ENCODE assay signal across 9 cellular contexts in the genomic region with DNA sequence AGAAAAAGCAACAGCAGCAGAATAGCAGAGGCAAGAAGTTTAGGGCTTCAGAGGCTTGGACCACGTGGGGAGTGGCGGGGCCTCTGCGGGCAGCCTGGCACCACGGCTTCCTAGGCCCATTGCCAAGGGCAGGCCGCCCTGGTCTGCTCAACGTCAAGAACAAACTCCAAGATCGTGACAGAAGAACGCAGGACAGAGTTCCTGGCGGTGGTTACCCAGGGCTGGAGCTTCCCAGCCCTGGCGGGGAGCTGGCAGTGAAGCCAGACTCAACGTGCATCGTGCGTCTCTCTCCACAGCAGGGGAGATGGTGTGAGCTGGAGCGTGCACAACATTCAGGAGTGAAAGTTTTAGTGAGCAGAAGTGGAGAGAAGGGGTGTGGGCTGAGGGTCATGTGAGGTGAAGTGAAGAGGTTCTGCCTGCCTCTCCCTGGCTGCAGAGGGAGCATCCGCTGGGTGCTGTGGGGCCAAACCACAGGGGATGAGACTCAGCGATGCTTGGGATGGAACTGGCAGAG. TPM values are rescaled to one million over a fixed set of nuclear protein-coding genes. Genes with fewer than 3 reads are reported as not detected.
DNase-seq lines count a peak whose midpoint lies in the region; ATAC-seq and TF ChIP-seq lines count a peak whose summit lies in the region.
"Had no signal": no experiment of that assay in that cellular context is flagged by ENCODE, and none has a peak within 500 bp of the region (broad histone marks: within the 10 kb centered on the region; RNA-seq: fewer than 3 reads in every experiment).

No MANE protein-coding gene starts in this region.

- H3K79me2 ChIP-seq in SK-N-SH (ENCODE audit: insufficient read depth), result no peaks in the 10 kb centered on the region

- peaks cover 2% of the 10 kb centered on the region for H3F3A ChIP-seq in SK-N-SH (replicated peaks; ENCODE audit: insufficient read depth)

- H3K9ac ChIP-seq in SK-N-SH, result no peak overlapping the region
- no peak overlapping the region for H3K9ac ChIP-seq in skeletal muscle satellite cell (ENCODE audit: low read depth, low read length)

- CTCF ChIA-PET in SK-N-SH (lab: Yijun Ruan, JAX), result interaction anchor here (0.9 to 4.7 kb wide), 3 partner anchors 95 to 141 kb away, joined by 4 to 33 read pairs (median 5); no protein-coding TSS in a partner anchor

- no peak for TF ChIP-seq CTCF in SK-N-SH (IDR thresholded peaks at IDR 0.05)
- no peak for TF ChIP-seq CTCF in right atrium auricular region (IDR thresholded peaks at IDR 0.05)

- ATAC-seq in GM18511 (IDR thresholded peaks at IDR 0.05; ENCODE audit: unreplicated experiment) (peak; percentile 70), GM18870 (IDR thresholded peaks at IDR 0.05; ENCODE audit: unreplicated experiment) (no peak), GM18498 (IDR thresholded peaks at IDR 0.05; ENCODE audit: unreplicated experiment) (no peak), HG02885 (IDR thresholded peaks at IDR 0.05; ENCODE audit: poor library complexity, unreplicated experiment) (no peak)
- ATAC-seq in natural killer cell treated with Interleukin-12 subunit alpha and Interleukin-12 subunit beta and Interleukin-15 and Interleukin-18, amount 100 ng/mL, for 72 hours, result no peak

- no peaks in the 10 kb centered on the region for H3K9me2 ChIP-seq in SK-N-SH

- DNase-seq in SK-N-SH, result peak; percentile 86
- DNase-seq in right atrium auricular region (ENCODE audit: low spot score), result peak; percentile 65
- DNase-seq in natural killer cell treated with Interleukin-12 subunit alpha and Interleukin-12 subunit beta and Interleukin-15 and Interleukin-18, amount 100 ng/mL, for 72 hours (ENCODE audit: low spot score), result no peak
- DNase-seq: NCI-H82 had no signal

- H3K27me3 ChIP-seq in SK-N-SH (ENCODE audit: insufficient read depth) (no peaks in the 10 kb centered on the region), right atrium auricular region (no peaks in the 10 kb centered on the region), skeletal muscle satellite cell (ENCODE audit: control insufficient read depth, insufficient read depth, low read length) (peaks cover 21% of the 10 kb centered on the region)

- H2AFZ ChIP-seq in SK-N-SH (ENCODE audit: low read depth), result no peak overlapping the region

- H3K4me2 ChIP-seq in SK-N-SH (peak overlapping the region; percentile 24; the same call in 1 of the 2 replicates), skeletal muscle satellite cell (ENCODE audit: low read length) (peak overlapping the region; percentile 60)

- H3K36me3 ChIP-seq in SK-N-SH (replicated peaks in 1 of 2; ENCODE audit: control insufficient read depth in 1 of 2, insufficient read depth in 2 of 2, low read length in 1 of 2) (no peaks in the 10 kb centered on the region), right atrium auricular region (no peaks in the 10 kb centered on the region), skeletal muscle satellite cell (ENCODE audit: insufficient read depth, low read length) (peaks cover under 1% of the 10 kb centered on the region)

- H3K4me1 ChIP-seq in SK-N-SH (ENCODE audit: control insufficient read depth in 1 of 2, insufficient read depth in 2 of 2, low read depth in 1 of 2, low read length in 1 of 2) (peaks cover 4 to 71% of the 10 kb centered on the region in 2 experiments; a peak in 2 of 4 replicates), right atrium auricular region (peaks cover 0 to 44% of the 10 kb centered on the region in 2 donors), skeletal muscle satellite cell (ENCODE audit: control insufficient read depth, insufficient read depth, low read length) (peaks cover 44% of the 10 kb centered on the region)

- 24% methylated on average over 16 of the region's 16 CpGs for WGBS in SK-N-SH (ENCODE audit: low lambda C conversion rate)

- no peaks in the 10 kb centered on the region for H3K9me3 Mint-ChIP-seq in natural killer cell treated with Interleukin-12 subunit alpha and Interleukin-12 subunit beta and Interleukin-15 and Interleukin-18, amount 100 ng/mL, for 72 hours

- peak; percentile 30 to 71; a peak in 3 of 4 replicates for TF ChIP-seq EP300 in SK-N-SH (IDR thresholded peaks at IDR 0.05; ENCODE audit: borderline replicate concordance in 1 of 2, low read depth in 1 of 2, low read length in 1 of 2)

- H3K4me3 ChIP-seq in SK-N-SH (ENCODE audit: low read depth in 2 of 2, low read length in 1 of 2) (no peak overlapping the region), right atrium auricular region (no peak overlapping the region), skeletal muscle satellite cell (ENCODE audit: low read length) (no peak overlapping the region)

- peaks cover 0 to 8% of the 10 kb centered on the region in 2 donors for H3K4me1 Mint-ChIP-seq in natural killer cell treated with Interleukin-12 subunit alpha and Interleukin-12 subunit beta and Interleukin-15 and Interleukin-18, amount 100 ng/mL, for 72 hours (ENCODE audit: low read depth in 2 of 2)

- H3K9me3 ChIP-seq in SK-N-SH, result no peaks in the 10 kb centered on the region
- no peaks in the 10 kb centered on the region for H3K9me3 ChIP-seq in right atrium auricular region
- H3K9me3 ChIP-seq in skeletal muscle satellite cell (replicated peaks; ENCODE audit: low read length), result no peaks in the 10 kb centered on the region

- POLR2A ChIA-PET in SK-N-SH (lab: Yijun Ruan, JAX), result interaction anchor here (0.6 kb wide), 1 partner anchor 288 kb away, joined by 3 read pairs; no protein-coding TSS in a partner anchor

- no peaks in the 10 kb centered on the region for H3K36me3 Mint-ChIP-seq in natural killer cell treated with Interleukin-12 subunit alpha and Interleukin-12 subunit beta and Interleukin-15 and Interleukin-18, amount 100 ng/mL, for 72 hours

- peak; percentile 29; the same call in 1 of the 2 replicates for TF ChIP-seq RAD21 in SK-N-SH (IDR thresholded peaks at IDR 0.05; ENCODE audit: low read length)

- H3K27ac ChIP-seq in SK-N-SH (ENCODE audit: low read depth in 2 of 2, low read length in 1 of 2) (peak overlapping the region in 1 of 2 experiments; percentile 66; a peak in 2 of 4 replicates), right atrium auricular region (no peak overlapping the region)

- H3K4me3 Mint-ChIP-seq in natural killer cell treated with Interleukin-12 subunit alpha and Interleukin-12 subunit beta and Interleukin-15 and Interleukin-18, amount 100 ng/mL, for 72 hours, result no peak overlapping the region

- no peaks in the 10 kb centered on the region for H3K27me3 Mint-ChIP-seq in natural killer cell treated with Interleukin-12 subunit alpha and Interleukin-12 subunit beta and Interleukin-15 and Interleukin-18, amount 100 ng/mL, for 72 hours

- no peak overlapping the region for H3K27ac Mint-ChIP-seq in natural killer cell treated with Interleukin-12 subunit alpha and Interleukin-12 subunit beta and Interleukin-15 and Interleukin-18, amount 100 ng/mL, for 72 hours

- no peaks in the 10 kb centered on the region for H4K20me1 ChIP-seq in SK-N-SH (ENCODE audit: insufficient read depth)

TF ChIP-seq in SK-N-SH, 30 proteins besides CTCF, POLR2A, EP300 and RAD21 (continues in another document):
- TF ChIP-seq GATA2 (CRISPR knock-in tag; IDR thresholded peaks at IDR 0.05), result no peak
- TF ChIP-seq CHD2 (IDR thresholded peaks at IDR 0.05; ENCODE audit: low read length, partially characterized antibody), result peak; percentile 53
- no peak for TF ChIP-seq IRF3 (IDR thresholded peaks at IDR 0.05; ENCODE audit: low read depth, low read length)
- no peak for TF ChIP-seq SIN3A (IDR thresholded peaks at IDR 0.05; ENCODE audit: borderline replicate concordance, low read depth, low read length)
- no peak for TF ChIP-seq MEF2A (IDR thresholded peaks at IDR 0.05; ENCODE audit: borderline replicate concordance, low read depth)
- TF ChIP-seq TCF12 (IDR thresholded peaks at IDR 0.05), result peak; percentile 94
- no peak for TF ChIP-seq FOXJ3 (CRISPR knock-in tag; IDR thresholded peaks at IDR 0.05)
- peak; percentile 90 for TF ChIP-seq MXI1 (IDR thresholded peaks at IDR 0.05; ENCODE audit: low read depth, low read length)
- no peak for TF ChIP-seq FOXM1 (IDR thresholded peaks at IDR 0.05; ENCODE audit: low read depth)
- no peak for TF ChIP-seq ZBTB33 (IDR thresholded peaks at IDR 0.05; ENCODE audit: borderline replicate concordance, low read depth)
- TF ChIP-seq GABPA (IDR thresholded peaks at IDR 0.05; ENCODE audit: low read depth), result no peak
- TF ChIP-seq RCOR1 (IDR thresholded peaks at IDR 0.05; ENCODE audit: low read length), result no peak; the same call in 1 of the 2 replicates

RNA-seq across cellular contexts. Expression of gene CACNA2D4, which starts 13.9 kb away (rescaled TPM):
- polyA plus RNA-seq in SK-N-SH (2012; rRNA removed), result 0.02 TPM in 1 of 2 replicates, not detected in the other
- polyA plus RNA-seq in SK-N-SH (2012; cell fraction: cytosol; rRNA removed), result not detected in 2 replicates
- polyA plus RNA-seq in SK-N-SH (2012; cell fraction: nucleus; rRNA removed), result 0.02 TPM in 1 of 2 replicates, not detected in the other
- total RNA-seq in right atrium auricular region, result 1 to 10 TPM; 1.6 to 4.1 TPM
- total RNA-seq in skeletal muscle satellite cell (2012; rRNA removed), result 0.66 TPM in 1 of 2 replicates, not detected in the other
- total RNA-seq in natural killer cell treated with Interleukin-12 subunit alpha and Interleukin-12 subunit beta and Interleukin-15 and Interleukin-18, amount 100 ng/mL, for 72 hours, result 10 to 100 TPM in 1 of 2 donors, 1 to 10 TPM in 1; 4.5 to 12.1 TPM
